In the genomic region with DNA sequence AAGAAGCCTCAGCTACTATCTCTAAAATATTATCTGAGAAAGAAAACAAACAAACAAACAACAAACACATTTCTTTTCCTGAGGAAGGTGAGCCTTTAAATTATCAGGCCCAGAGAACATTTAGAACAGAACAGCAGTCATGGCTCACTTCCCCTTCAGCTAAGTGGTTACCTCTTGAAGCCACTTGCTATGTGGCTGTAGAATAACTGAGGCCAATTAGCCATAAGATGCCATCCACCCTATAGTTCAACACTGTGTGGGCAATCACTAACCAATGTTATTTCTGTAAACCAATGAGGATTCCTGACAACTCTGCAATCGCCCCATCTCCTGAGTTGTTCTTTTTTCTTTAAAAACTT, we compare ENCODE assay signal across 9 cellular contexts. TPM values are rescaled to one million over a fixed set of nuclear protein-coding genes. Genes with fewer than 3 reads are reported as not detected.
DNase-seq lines count a peak whose midpoint lies in the region; ATAC-seq and TF ChIP-seq lines count a peak whose summit lies in the region.
"Had no signal": no experiment of that assay in that cellular context is flagged by ENCODE, and none has a peak within 500 bp of the region (broad histone marks: within the 10 kb centered on the region; RNA-seq: fewer than 3 reads in every experiment).

No MANE protein-coding gene starts in this region.

- H3K9me3 ChIP-seq in BLaER1 (no peaks in the 10 kb centered on the region), SU-DHL-6 (ENCODE audit: insufficient read depth, low read length) (no peaks in the 10 kb centered on the region), lung (ENCODE audit: control insufficient read depth in 2 of 2, insufficient read depth in 1 of 2, low read length in 1 of 2) (no peaks in the 10 kb centered on the region)

- intact Hi-C loops in posterior vena cava (cut with DNase I) = no loop called here

- H3K9me2 ChIP-seq in GM23338 (ENCODE audit: insufficient read depth) (no peaks in the 10 kb centered on the region; the same call in 1 of the 2 replicates), SU-DHL-6 (replicated peaks; ENCODE audit: insufficient read depth, low read length) (no peaks in the 10 kb centered on the region)

- DNase-seq in GM23338 (ENCODE audit: low spot score) = no peak
- DNase-seq in lung (ENCODE audit: low spot score) = no peak
- no peak for DNase-seq in cortex of kidney (lab: John Stamatoyannopoulos, UW)
- DNase-seq in iPS-NIHi7 (ENCODE audit: extremely low spot score) = no peak
- DNase-seq in posterior vena cava (ENCODE audit: low spot score) = no peak
- DNase-seq: NCI-H1092 had no signal

- H3K4me1 ChIP-seq in BLaER1 (peaks cover 37% of the 10 kb centered on the region), GM23338 (ENCODE audit: insufficient read depth) (peaks cover 21% of the 10 kb centered on the region), lung (ENCODE audit: control insufficient read depth in 2 of 2, insufficient read depth in 2 of 2, low read length in 2 of 2) (peaks cover 0 to 6% of the 10 kb centered on the region in 2 donors)

- peaks cover 10% of the 10 kb centered on the region for H3F3A ChIP-seq in GM23338 (replicated peaks; ENCODE audit: low read depth)
- peaks cover 6% of the 10 kb centered on the region; the same call in 1 of the 2 replicates for H3F3A ChIP-seq in SU-DHL-6 (ENCODE audit: insufficient read depth)

- H3K27me3 ChIP-seq in BLaER1 (peaks cover 32% of the 10 kb centered on the region), GM23338 (ENCODE audit: insufficient read depth) (no peaks in the 10 kb centered on the region), SU-DHL-6 (ENCODE audit: low read length) (no peaks in the 10 kb centered on the region), lung (ENCODE audit: control insufficient read depth, insufficient read depth) (no peaks in the 10 kb centered on the region)

- TF ChIP-seq CTCF in GM23338 (conservative IDR thresholded peaks at IDR 0.05; ENCODE audit: low read depth in 2 of 2) (no peak), SU-DHL-6 (IDR thresholded peaks at IDR 0.05; ENCODE audit: insufficient read depth, low read length, poor library complexity, severe bottlenecking) (no peak), lung (IDR thresholded peaks at IDR 0.05; ENCODE audit: control extremely low read depth, extremely low read depth) (no peak)

- H3K27ac Mint-ChIP-seq in GM23338 = peak overlapping the region; percentile 35

- H3K79me2 ChIP-seq in GM23338 (replicated peaks; ENCODE audit: insufficient read depth) = no peaks in the 10 kb centered on the region
- no peaks in the 10 kb centered on the region for H3K79me2 ChIP-seq in SU-DHL-6 (ENCODE audit: insufficient read depth, low read length)

- peaks cover 24% of the 10 kb centered on the region; the same call in 1 of the 2 replicates for H4K20me1 ChIP-seq in BLaER1
- no peaks in the 10 kb centered on the region for H4K20me1 ChIP-seq in GM23338 (replicated peaks; ENCODE audit: insufficient read depth)
- H4K20me1 ChIP-seq in SU-DHL-6 (ENCODE audit: low read depth, low read length) = no peaks in the 10 kb centered on the region

- H3K4me2 ChIP-seq in BLaER1 = peak overlapping the region; percentile 68
- H3K4me2 ChIP-seq in GM23338 = no peak overlapping the region
- H3K4me2 ChIP-seq in SU-DHL-6 (ENCODE audit: low read depth, low read length, poor library complexity, severe bottlenecking) = peak overlapping the region; percentile 44

- no peak overlapping the region for H3K4me3 ChIP-seq in BLaER1
- H3K4me3 ChIP-seq in GM23338 = no peak overlapping the region
- H3K4me3 ChIP-seq in SU-DHL-6 (ENCODE audit: insufficient read depth, low read length, poor library complexity, severe bottlenecking) = no peak overlapping the region
- H3K4me3 ChIP-seq in lung = no peak overlapping the region

- H3K36me3 ChIP-seq in BLaER1 = no peaks in the 10 kb centered on the region
- H3K36me3 ChIP-seq in GM23338 (ENCODE audit: insufficient read depth) = no peaks in the 10 kb centered on the region
- no peaks in the 10 kb centered on the region for H3K36me3 ChIP-seq in SU-DHL-6 (ENCODE audit: low read length)
- no peaks in the 10 kb centered on the region for H3K36me3 ChIP-seq in lung (ENCODE audit: control insufficient read depth in 2 of 2, insufficient read depth in 2 of 2, low read length in 2 of 2)

- H2AFZ ChIP-seq in GM23338 = no peak overlapping the region
- peak overlapping the region; percentile 67 for H2AFZ ChIP-seq in SU-DHL-6 (ENCODE audit: low read depth, low read length, severe bottlenecking)

- ATAC-seq in GM23338 (no peak), lung (ENCODE audit: insufficient read depth, low FRiP score) (no peak), HG03139 (IDR thresholded peaks at IDR 0.05; ENCODE audit: unreplicated experiment) (no peak)

- H3K27ac ChIP-seq in BLaER1 (no peak overlapping the region), GM23338 (ENCODE audit: low read depth) (no peak overlapping the region), SU-DHL-6 (ENCODE audit: low read depth, low read length) (peak overlapping the region; percentile 52), lung (ENCODE audit: low read depth in 1 of 2, low read length in 1 of 2) (peak overlapping the region; percentile 35 to 76)

- H3K9ac ChIP-seq in BLaER1 = no peak overlapping the region
- H3K9ac ChIP-seq in SU-DHL-6 (ENCODE audit: low read length) = peak overlapping the region; percentile 28; the same call in 1 of the 2 replicates

- H3K36me3 Mint-ChIP-seq in GM23338 (ENCODE audit: low read depth) = peaks cover 2% of the 10 kb centered on the region; the same call in 2 of the 3 replicates

- H3K27me3 Mint-ChIP-seq in GM23338 (ENCODE audit: insufficient read depth, low read depth, poor library complexity) = peaks cover 7% of the 10 kb centered on the region

- H3K9me3 Mint-ChIP-seq in GM23338 = no peaks in the 10 kb centered on the region

- no peak overlapping the region for H3K4me3 Mint-ChIP-seq in GM23338

- 89 to 100% methylated on average over 1 of the region's 1 CpG for WGBS in lung, 2 donors

- H3K4me1 Mint-ChIP-seq in GM23338 = peaks cover 37% of the 10 kb centered on the region

TF ChIP-seq in GM23338, 12 proteins besides CTCF, POLR2A, EP300 and RAD21 (continues in another document):
- no peak for TF ChIP-seq POLR2AphosphoS5 (IDR thresholded peaks at IDR 0.05; ENCODE audit: low read depth)
- no peak for TF ChIP-seq NANOG (IDR thresholded peaks at IDR 0.05; ENCODE audit: borderline replicate concordance)
- TF ChIP-seq EZH2 (IDR thresholded peaks at IDR 0.05; ENCODE audit: low read depth, unreplicated experiment) = no peak
- TF ChIP-seq, protein P1, sequence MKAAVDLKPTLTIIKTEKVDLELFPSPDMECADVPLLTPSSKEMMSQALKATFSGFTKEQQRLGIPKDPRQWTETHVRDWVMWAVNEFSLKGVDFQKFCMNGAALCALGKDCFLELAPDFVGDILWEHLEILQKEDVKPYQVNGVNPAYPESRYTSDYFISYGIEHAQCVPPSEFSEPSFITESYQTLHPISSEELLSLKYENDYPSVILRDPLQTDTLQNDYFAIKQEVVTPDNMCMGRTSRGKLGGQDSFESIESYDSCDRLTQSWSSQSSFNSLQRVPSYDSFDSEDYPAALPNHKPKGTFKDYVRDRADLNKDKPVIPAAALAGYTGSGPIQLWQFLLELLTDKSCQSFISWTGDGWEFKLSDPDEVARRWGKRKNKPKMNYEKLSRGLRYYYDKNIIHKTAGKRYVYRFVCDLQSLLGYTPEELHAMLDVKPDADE (IDR thresholded peaks at IDR 0.05) = no peak
- no peak for TF ChIP-seq EZH2phosphoT487 (IDR thresholded peaks at IDR 0.05; ENCODE audit: unreplicated experiment)
- no peak for TF ChIP-seq STAT1 (IDR thresholded peaks at IDR 0.05; ENCODE audit: unreplicated experiment)
- TF ChIP-seq ZNF114 (CRISPR knock-in tag; IDR thresholded peaks at IDR 0.05) = no peak
- TF ChIP-seq CREB1 (CRISPR knock-in tag; IDR thresholded peaks at IDR 0.05; ENCODE audit: low read depth) = no peak
- TF ChIP-seq, protein P2, sequence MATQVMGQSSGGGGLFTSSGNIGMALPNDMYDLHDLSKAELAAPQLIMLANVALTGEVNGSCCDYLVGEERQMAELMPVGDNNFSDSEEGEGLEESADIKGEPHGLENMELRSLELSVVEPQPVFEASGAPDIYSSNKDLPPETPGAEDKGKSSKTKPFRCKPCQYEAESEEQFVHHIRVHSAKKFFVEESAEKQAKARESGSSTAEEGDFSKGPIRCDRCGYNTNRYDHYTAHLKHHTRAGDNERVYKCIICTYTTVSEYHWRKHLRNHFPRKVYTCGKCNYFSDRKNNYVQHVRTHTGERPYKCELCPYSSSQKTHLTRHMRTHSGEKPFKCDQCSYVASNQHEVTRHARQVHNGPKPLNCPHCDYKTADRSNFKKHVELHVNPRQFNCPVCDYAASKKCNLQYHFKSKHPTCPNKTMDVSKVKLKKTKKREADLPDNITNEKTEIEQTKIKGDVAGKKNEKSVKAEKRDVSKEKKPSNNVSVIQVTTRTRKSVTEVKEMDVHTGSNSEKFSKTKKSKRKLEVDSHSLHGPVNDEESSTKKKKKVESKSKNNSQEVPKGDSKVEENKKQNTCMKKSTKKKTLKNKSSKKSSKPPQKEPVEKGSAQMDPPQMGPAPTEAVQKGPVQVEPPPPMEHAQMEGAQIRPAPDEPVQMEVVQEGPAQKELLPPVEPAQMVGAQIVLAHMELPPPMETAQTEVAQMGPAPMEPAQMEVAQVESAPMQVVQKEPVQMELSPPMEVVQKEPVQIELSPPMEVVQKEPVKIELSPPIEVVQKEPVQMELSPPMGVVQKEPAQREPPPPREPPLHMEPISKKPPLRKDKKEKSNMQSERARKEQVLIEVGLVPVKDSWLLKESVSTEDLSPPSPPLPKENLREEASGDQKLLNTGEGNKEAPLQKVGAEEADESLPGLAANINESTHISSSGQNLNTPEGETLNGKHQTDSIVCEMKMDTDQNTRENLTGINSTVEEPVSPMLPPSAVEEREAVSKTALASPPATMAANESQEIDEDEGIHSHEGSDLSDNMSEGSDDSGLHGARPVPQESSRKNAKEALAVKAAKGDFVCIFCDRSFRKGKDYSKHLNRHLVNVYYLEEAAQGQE (IDR thresholded peaks at IDR 0.05; ENCODE audit: unreplicated experiment) = no peak
- TF ChIP-seq ZNF331 (CRISPR knock-in tag; IDR thresholded peaks at IDR 0.05; ENCODE audit: low read depth) = no peak

RNA-seq across cellular contexts. Expression of a gene that starts 3.7 kb away (rescaled TPM):
- total RNA-seq in GM23338 (2014; rRNA removed; shearing (Covaris generic)) = 22.7 and 28.6 TPM in 2 replicates
- polyA plus RNA-seq in GM23338 (2016; fragmentation: Nextera tagmentation; extraction: Ambion mirVana) (43.5 and 44.1 TPM in 2 replicates), lung (100 to 1,000 TPM in 1 of 2 donors, 10 to 100 TPM in 1; 69.2 to 282 TPM)
- total RNA-seq in lung (10 to 100 TPM in 1 of 2 donors, 1 to 10 TPM in 1; 6.1 to 96.5 TPM), posterior vena cava (10 to 100 TPM; 25.5 to 25.9 TPM)

RNA-seq across cellular contexts. Expression of a gene that starts 50.1 kb away (rescaled TPM):
- total RNA-seq in GM23338 (2014; rRNA removed; shearing (Covaris generic)) = 0.42 and 1.6 TPM in 2 replicates
- polyA plus RNA-seq in GM23338 (2016; fragmentation: Nextera tagmentation; extraction: Ambion mirVana) (1.7 and 2.1 TPM in 2 replicates), lung (1 to 10 TPM; 1.6 to 2.3 TPM)
- total RNA-seq in lung (10 to 100 TPM in 1 of 2 donors, 1 to 10 TPM in 1; 9.4 to 14.5 TPM), posterior vena cava (not detected)

RNA-seq across cellular contexts. Expression of a gene that starts 56.5 kb away (rescaled TPM):
- total RNA-seq in GM23338 (2014; rRNA removed; shearing (Covaris generic)) = 0.52 TPM in 1 of 2 replicates, not detected in the other
- polyA plus RNA-seq in GM23338 (2016; fragmentation: Nextera tagmentation; extraction: Ambion mirVana) (1.0 TPM in 1 of 2 replicates, not detected in the other), lung (under 1 TPM; 0.18 to 0.53 TPM)
- total RNA-seq in lung (not detected), posterior vena cava (not detected)

Comparison
In these comparisons a context has a peak if more than half of its experiments do, and no peak if none do; other contexts are left out.
1. H3K27ac ChIP-seq: peak in SU-DHL-6 (single experiment) and lung (2 of 2); none in BLaER1 (single experiment) and GM23338 (single experiment).